In genomic region chr11:96390403-96390830, GRCh38 we compare ENCODE assay signal across 8 cellular contexts. TPM values are rescaled to one million over a fixed set of nuclear protein-coding genes. Genes with fewer than 3 reads are reported as not detected.
DNase-seq lines count a peak whose midpoint lies in the region; ATAC-seq and TF ChIP-seq lines count a peak whose summit lies in the region.

No MANE protein-coding gene starts in this region.

- TF ChIP-seq RAD21 in IMR-90 (IDR thresholded peaks at IDR 0.05; ENCODE audit: low read length) = no peak

- H3K4me1 Mint-ChIP-seq in CD4-positive, CD25-positive, alpha-beta regulatory T cell = peaks cover 35 to 52% (median 42%) of the 10 kb centered on the region in 4 donors
- peaks cover 35% of the 10 kb centered on the region for H3K4me1 Mint-ChIP-seq in central memory CD8-positive, alpha-beta T cell

- ATAC-seq in CD4-positive, CD25-positive, alpha-beta regulatory T cell (ENCODE audit: low read depth in 2 of 2) = no peak
- ATAC-seq in IMR-90 (ENCODE audit: low read depth) (peak; percentile 1; the same call in 1 of the 2 replicates), lung (ENCODE audit: insufficient read depth, low FRiP score) (no peak), HG03442 (IDR thresholded peaks at IDR 0.05; ENCODE audit: unreplicated experiment) (no peak), GM21619 (IDR thresholded peaks at IDR 0.05; ENCODE audit: unreplicated experiment) (no peak)
- ATAC-seq in central memory CD8-positive, alpha-beta T cell (replicated peaks; ENCODE audit: extremely low read depth, poor library complexity, severe bottlenecking) = peak; percentile 7

- H3K4me3 Mint-ChIP-seq in CD4-positive, CD25-positive, alpha-beta regulatory T cell = peak overlapping the region; percentile 93 to 98 (median 96)
- H3K4me3 Mint-ChIP-seq in central memory CD8-positive, alpha-beta T cell = peak overlapping the region; percentile 77

- peak overlapping the region; percentile 86 for H4K5ac ChIP-seq in IMR-90 (ENCODE audit: low read depth, low read length)

- H3K4me2 ChIP-seq in IMR-90 (ENCODE audit: low read depth, low read length) = peak overlapping the region; percentile 96

- no peaks in the 10 kb centered on the region for H3K27me3 Mint-ChIP-seq in CD4-positive, CD25-positive, alpha-beta regulatory T cell
- no peaks in the 10 kb centered on the region for H3K27me3 Mint-ChIP-seq in central memory CD8-positive, alpha-beta T cell

- peak overlapping the region; percentile 81; the same call in 1 of the 2 replicates for H3K56ac ChIP-seq in IMR-90 (ENCODE audit: extremely low read depth, insufficient read depth, low read length)

- H3K23ac ChIP-seq in IMR-90 (ENCODE audit: low read depth, low read length) = peak overlapping the region; percentile 93

- dilution Hi-C loops in IMR-90 (cut with HindIII; ENCODE audit: low sequenced_read_pairs, unreplicated experiment) = no loop called here

- H3K9me3 ChIP-seq in CD4-positive, CD25-positive, alpha-beta regulatory T cell (ENCODE audit: control insufficient read depth in 2 of 2, low read length in 2 of 2) = no peaks in the 10 kb centered on the region
- H3K9me3 ChIP-seq in IMR-90 (ENCODE audit: control insufficient read depth, insufficient read depth, low read length) = no peaks in the 10 kb centered on the region; the same call in 1 of the 2 replicates
- H3K9me3 ChIP-seq in lung (ENCODE audit: control insufficient read depth in 2 of 2, insufficient read depth in 1 of 2, low read length in 1 of 2) = no peaks in the 10 kb centered on the region

- peak overlapping the region; percentile 90 for H2AK5ac ChIP-seq in IMR-90 (ENCODE audit: low read depth, low read length)

- TF ChIP-seq CTCF in IMR-90 (conservative IDR thresholded peaks at IDR 0.05; ENCODE audit: low read depth, low read length) (no peak), lung (IDR thresholded peaks at IDR 0.05; ENCODE audit: control extremely low read depth, extremely low read depth) (no peak)

- H3K9me3 Mint-ChIP-seq in CD4-positive, CD25-positive, alpha-beta regulatory T cell = no peaks in the 10 kb centered on the region
- H3K9me3 Mint-ChIP-seq in central memory CD8-positive, alpha-beta T cell = no peaks in the 10 kb centered on the region

- H3K36me3 ChIP-seq in CD4-positive, CD25-positive, alpha-beta regulatory T cell (ENCODE audit: control insufficient read depth, insufficient read depth, low read length) = no peaks in the 10 kb centered on the region
- H3K36me3 ChIP-seq in IMR-90 (ENCODE audit: control insufficient read depth, insufficient read depth, low read length) = no peaks in the 10 kb centered on the region; the same call in 1 of the 2 replicates
- H3K36me3 ChIP-seq in lung (ENCODE audit: control insufficient read depth in 2 of 2, insufficient read depth in 2 of 2, low read length in 2 of 2) = no peaks in the 10 kb centered on the region
- H3K36me3 ChIP-seq in urinary bladder (ENCODE audit: insufficient read depth) = no peaks in the 10 kb centered on the region

- peaks cover 34 to 50% of the 10 kb centered on the region in 2 experiments for H3K79me1 ChIP-seq in IMR-90 (ENCODE audit: low read depth in 1 of 2, low read length in 2 of 2)

- peak overlapping the region; percentile 68; the same call in 1 of the 3 replicates for H2BK15ac ChIP-seq in IMR-90 (ENCODE audit: low read depth, low read length)

- intact Hi-C loops in IMR-90 (cut with micrococcal nuclease) = loop anchor here (5.0 kb wide), 1 partner anchor 468 kb away; the partner anchor contains the start of gene MTMR2

- H4K8ac ChIP-seq in IMR-90 (ENCODE audit: low read depth in 2 of 2, low read length in 2 of 2) = peak overlapping the region; percentile 76 to 85

- POLR2A ChIA-PET in IMR-90 (lab: Charles Lee; ENCODE audit: unreplicated experiment) = no interaction called here

- TSS peak; percentile 81 for BruUV-seq in IMR-90 (replicated peaks; lab: Mats Ljungman, UMichigan)

- no peaks in the 10 kb centered on the region for H3K27me3 ChIP-seq in CD4-positive, CD25-positive, alpha-beta regulatory T cell (ENCODE audit: control insufficient read depth, insufficient read depth, low read length)
- no peaks in the 10 kb centered on the region for H3K27me3 ChIP-seq in IMR-90 (ENCODE audit: control insufficient read depth, insufficient read depth, low read length)
- H3K27me3 ChIP-seq in lung (ENCODE audit: control insufficient read depth, insufficient read depth) = no peaks in the 10 kb centered on the region

- H3K9me1 ChIP-seq in IMR-90 (ENCODE audit: insufficient read depth, low read length) = 0 out of 2 replicates have a peak, but pooled peaks cover 2% of the 10 kb centered on the region

- H3K18ac ChIP-seq in IMR-90 (ENCODE audit: low read depth, low read length) = peak overlapping the region; percentile 84

- H2BK20ac ChIP-seq in IMR-90 (ENCODE audit: low read depth, low read length) = no peak overlapping the region

- H2AK9ac ChIP-seq in IMR-90 (replicated peaks; ENCODE audit: low read depth, low read length, poor library complexity) = peak overlapping the region; percentile 97

- peak overlapping the region; percentile 88 for H3K9ac ChIP-seq in IMR-90 (ENCODE audit: low read depth, low read length)

- H3K27ac Mint-ChIP-seq in CD4-positive, CD25-positive, alpha-beta regulatory T cell = peak overlapping the region; percentile 87 to 97 (median 95)
- peak overlapping the region; percentile 74 for H3K27ac Mint-ChIP-seq in central memory CD8-positive, alpha-beta T cell (ENCODE audit: low read depth)

- no peak for TF ChIP-seq POLR2A in IMR-90 (IDR thresholded peaks at IDR 0.05; ENCODE audit: low read depth, low read length)

- 36% methylated on average over 2 of the region's 8 CpGs; no CpG with 5 or more reads in 1 of the 2 experiments for WGBS in IMR-90 (ENCODE audit: extremely low coverage in 2 of 2, insufficient read length in 1 of 2), 2 experiments
- WGBS in lung, 2 donors = 9 to 11% methylated on average over 8 of the region's 8 CpGs
- WGBS in urinary bladder = 4% methylated on average over 8 of the region's 8 CpGs

- peak overlapping the region; percentile 96 for H2AFZ ChIP-seq in IMR-90 (replicated peaks; ENCODE audit: low read length, poor library complexity)

- H4K91ac ChIP-seq in IMR-90 (ENCODE audit: insufficient read depth, low read depth, low read length) = peak overlapping the region; percentile 85

- no peak for DNase-seq in CD4-positive, CD25-positive, alpha-beta regulatory T cell
- DNase-seq in IMR-90 (peak; percentile 30), lung (ENCODE audit: low spot score) (no peak)
- DNase-seq in central memory CD8-positive, alpha-beta T cell (ENCODE audit: low spot score in 2 of 2) = no peak
- DNase-seq in effector CD8-positive, alpha-beta T cell (lab: John Stamatoyannopoulos, UW) = no peak

- peak overlapping the region; percentile 84 for H3K27ac ChIP-seq in CD4-positive, CD25-positive, alpha-beta regulatory T cell (ENCODE audit: insufficient read depth, low read length, poor library complexity, severe bottlenecking)
- H3K27ac ChIP-seq in IMR-90 (ENCODE audit: insufficient read depth, low read length) (peak overlapping the region; percentile 91), lung (ENCODE audit: low read depth in 1 of 2, low read length in 1 of 2) (peak overlapping the region; percentile 85 to 94), urinary bladder (ENCODE audit: low read depth) (no peak overlapping the region)

- peaks cover 7% of the 10 kb centered on the region for H3K36me3 Mint-ChIP-seq in CD4-positive, CD25-positive, alpha-beta regulatory T cell
- H3K36me3 Mint-ChIP-seq in central memory CD8-positive, alpha-beta T cell (ENCODE audit: insufficient read depth) = peaks cover 6% of the 10 kb centered on the region

- peak overlapping the region; percentile 80 for H2BK5ac ChIP-seq in IMR-90 (ENCODE audit: low read depth, low read length, poor library complexity, severe bottlenecking)

- peaks cover 30% of the 10 kb centered on the region for H3K4me1 ChIP-seq in CD4-positive, CD25-positive, alpha-beta regulatory T cell (ENCODE audit: control insufficient read depth, insufficient read depth, low read length, poor library complexity, severe bottlenecking)
- H3K4me1 ChIP-seq in IMR-90 (ENCODE audit: control insufficient read depth, insufficient read depth, low read length) = no peaks in the 10 kb centered on the region; the same call in 1 of the 2 replicates
- H3K4me1 ChIP-seq in lung (ENCODE audit: control insufficient read depth in 2 of 2, insufficient read depth in 2 of 2, low read length in 2 of 2) = peaks cover 0 to 14% of the 10 kb centered on the region in 2 donors
- H3K4me1 ChIP-seq in urinary bladder (ENCODE audit: insufficient read depth) = no peaks in the 10 kb centered on the region

- in situ Hi-C loops in IMR-90 (cut with MboI; ENCODE audit: low sequenced_read_pairs) = loop anchor here (10.0 kb wide), 1 partner anchor 546 kb away; no protein-coding TSS in a partner anchor

- H2BK120ac ChIP-seq in IMR-90 (ENCODE audit: low read depth, low read length) = peak overlapping the region; percentile 40

- H3K4me3 ChIP-seq in CD4-positive, CD25-positive, alpha-beta regulatory T cell (ENCODE audit: low read depth, low read length) = peak overlapping the region; percentile 86
- peak overlapping the region; percentile 92 for H3K4me3 ChIP-seq in IMR-90 (ENCODE audit: insufficient read depth, low read depth, low read length)
- peak overlapping the region; percentile 63 for H3K4me3 ChIP-seq in lung
- peak overlapping the region; percentile 82 for H3K4me3 ChIP-seq in urinary bladder (ENCODE audit: low read depth, low read length)

- peak overlapping the region; percentile 94 for H3K4ac ChIP-seq in IMR-90 (ENCODE audit: low read depth, low read length)

- H4K20me1 ChIP-seq in IMR-90 (ENCODE audit: insufficient read depth, low read length) = no peaks in the 10 kb centered on the region

- CTCF ChIA-PET in IMR-90 (lab: Yijun Ruan, JAX) = interaction anchor here (2.0 kb wide), 1 partner anchor 47 kb away, joined by 6 read pairs; the partner anchor contains the start of gene MAML2

- peak overlapping the region; percentile 98 for H3K14ac ChIP-seq in IMR-90 (replicated peaks; ENCODE audit: low read depth, low read length)

RNA-seq across cellular contexts. Expression of gene JRKL, which starts 0.6 kb away (rescaled TPM):
- 4.4 TPM for total RNA-seq in CD4-positive, CD25-positive, alpha-beta regulatory T cell
- polyA plus RNA-seq in CD4-positive, CD25-positive, alpha-beta regulatory T cell = 1 to 10 TPM; 2.1 to 5.3 (median 3.2) TPM
- total RNA-seq in IMR-90 (2012; rRNA removed) (5.9 and 10.3 TPM in 2 replicates), lung (10 to 100 TPM in 1 of 2 donors, 1 to 10 TPM in 1; 9.4 to 20.2 TPM), urinary bladder (19.1 TPM)
- polyA plus RNA-seq in IMR-90 (2012; rRNA removed) (3.6 and 5.6 TPM in 2 replicates), lung (1 to 10 TPM; 5.1 to 6.5 TPM), urinary bladder (6.9 TPM)
- 0.48 and 0.61 TPM in 2 replicates for polyA plus RNA-seq in IMR-90 (2012; cell fraction: cytosol; rRNA removed)
- polyA plus RNA-seq in IMR-90 (2012; cell fraction: nucleus; rRNA removed; ENCODE audit: low replicate concordance) = 0.18 and 2.3 TPM in 2 replicates

RNA-seq across cellular contexts. Expression of gene CCDC82, which starts 0.7 kb away (rescaled TPM):
- 37.3 TPM for total RNA-seq in CD4-positive, CD25-positive, alpha-beta regulatory T cell
- polyA plus RNA-seq in CD4-positive, CD25-positive, alpha-beta regulatory T cell = 10 to 100 TPM; 22.2 to 27.8 (median 24.8) TPM
- total RNA-seq in IMR-90 (2012; rRNA removed) (4.1 and 11.7 TPM in 2 replicates), lung (10 to 100 TPM; 23.7 to 46.9 TPM), urinary bladder (62.0 TPM)
- polyA plus RNA-seq in IMR-90 (2012; rRNA removed) (6.9 and 9.4 TPM in 2 replicates), lung (10 to 100 TPM; 16.4 to 34.8 TPM), urinary bladder (18.6 TPM)
- 0.36 and 0.73 TPM in 2 replicates for polyA plus RNA-seq in IMR-90 (2012; cell fraction: cytosol; rRNA removed)
- polyA plus RNA-seq in IMR-90 (2012; cell fraction: nucleus; rRNA removed; ENCODE audit: low replicate concordance) = 1.8 and 15.4 TPM in 2 replicates

RNA-seq across cellular contexts. Expression of gene MAML2, which starts 47.4 kb away (rescaled TPM):
- 35.6 TPM for total RNA-seq in CD4-positive, CD25-positive, alpha-beta regulatory T cell
- polyA plus RNA-seq in CD4-positive, CD25-positive, alpha-beta regulatory T cell = 1 to 10 TPM; 4.1 to 9.3 (median 7.8) TPM
- 18.1 and 19.5 TPM in 2 replicates for total RNA-seq in IMR-90 (2012; rRNA removed)
- 15.0 and 18.6 TPM in 2 replicates for polyA plus RNA-seq in IMR-90 (2012; rRNA removed)
- 3.8 and 11.0 TPM in 2 replicates for polyA plus RNA-seq in IMR-90 (2012; cell fraction: cytosol; rRNA removed)
- 9.7 and 20.0 TPM in 2 replicates for polyA plus RNA-seq in IMR-90 (2012; cell fraction: nucleus; rRNA removed; ENCODE audit: low replicate concordance)
- total RNA-seq in lung = 10 to 100 TPM; 20.5 to 41.8 TPM
- 1 to 10 TPM; 3.8 to 6.9 TPM for polyA plus RNA-seq in lung
- total RNA-seq in urinary bladder = 25.6 TPM
- polyA plus RNA-seq in urinary bladder = 7.9 TPM

Comparison
In these comparisons a context has a peak if more than half of its experiments do, and no peak if none do; other contexts are left out.
1. ATAC-seq: peak in IMR-90 (single experiment) and central memory CD8-positive, alpha-beta T cell (single experiment); none in CD4-positive, CD25-positive, alpha-beta regulatory T cell (0 of 2), lung (single experiment), HG03442 (single experiment) and GM21619 (single experiment).
2. Peak in every context shown above with its lines, with median percentiles within 50 percentile points of each other: H3K4me3 ChIP-seq.